ENCODE assay signal across 17 cellular contexts in genomic region chr7:159127691-159128642, GRCh38. TPM values are rescaled to one million over a fixed set of nuclear protein-coding genes. Genes with fewer than 3 reads are reported as not detected.
"Had no signal": no experiment of that assay in that cellular context is flagged by ENCODE, and none has a peak within 500 bp of the region (broad histone marks: within the 10 kb centered on the region; RNA-seq: fewer than 3 reads in every experiment).

No MANE protein-coding gene starts in this region.

- H3K27me3 ChIP-seq: brain microvascular endothelial cell, gastrocnemius medialis, uterus had no signal

- H3K9me3 ChIP-seq: gastrocnemius medialis, left lung, thoracic aorta, uterus had no signal

- H3K36me3 ChIP-seq: brain microvascular endothelial cell, gastrocnemius medialis, left lung, thoracic aorta, uterus had no signal

- H3K4me3 ChIP-seq: gastrocnemius medialis, left lung, smooth muscle cell, thoracic aorta, uterus had no signal

- H3K27ac ChIP-seq: brain microvascular endothelial cell, gastrocnemius medialis, left lung, thoracic aorta, uterus had no signal

- H3K4me1 ChIP-seq: gastrocnemius medialis, left lung, uterus had no signal

- DNase-seq: activated CD4-positive, alpha-beta T cell treated with anti-CD3 and anti-CD28 coated beads, Interleukin-2, amount 50 U/mL, for 4 hours; activated gamma-delta T cell treated with Interleukin-2 at 50 U/mL for 16 hours; brain microvascular endothelial cell; dermis blood vessel endothelial cell; gastrocnemius medialis; left lung; mesenchymal stem cell; natural killer cell; stimulated activated naive CD8-positive, alpha-beta T cell treated with anti-CD3 and anti-CD28 coated beads, Interleukin-15, amount 100 ng/mL, for 72 hours; T-helper 1 cell; T1000 had no signal

- ATAC-seq: activated CD4-positive, CD25-positive, alpha-beta regulatory T cell treated with anti-CD3 and anti-CD28 coated beads, Interleukin-2, amount 50 U/mL, for 24 hours; gastrocnemius medialis; left lung; natural killer cell; SK-N-SH treated with all-trans-retinoic acid at 6 μM for 48 hours; stimulated activated naive CD8-positive, alpha-beta T cell treated with anti-CD3 and anti-CD28 coated beads, Interleukin-15, amount 100 ng/mL, for 72 hours had no signal

- H3K4me2 ChIP-seq: smooth muscle cell had no signal

RNA-seq across cellular contexts. Expression of gene VIPR2, which starts 16.7 kb away (rescaled TPM):
- total RNA-seq: dermis blood vessel endothelial cell, epithelial cell of proximal tubule, smooth muscle cell had no signal
- polyA plus RNA-seq: smooth muscle cell had no signal
